17 cellular contexts compared by ENCODE assay signal in the genomic region with DNA sequence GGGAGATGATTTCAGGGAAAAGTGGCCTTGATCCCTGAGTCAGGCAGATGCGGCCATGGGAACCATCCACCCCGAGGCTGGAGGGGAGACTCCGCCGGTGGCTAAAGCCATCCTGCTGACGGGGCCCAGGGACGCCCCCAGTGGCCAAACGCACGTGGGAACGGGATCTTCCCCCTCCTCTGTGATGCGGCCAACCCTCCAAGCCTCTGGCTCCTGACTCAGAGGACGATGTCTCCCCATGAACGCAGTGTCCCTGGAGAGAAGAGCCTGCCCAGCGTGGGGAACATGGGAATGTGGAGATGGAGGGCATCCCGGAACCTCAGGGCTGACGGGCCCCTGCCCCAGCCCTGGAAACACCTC. TPM values are rescaled to one million over a fixed set of nuclear protein-coding genes. Genes with fewer than 3 reads are reported as not detected.
A peak's percentile ranks its signal among the peaks of the same experiment; 100 is the strongest.
DNase-seq lines count a peak whose midpoint lies in the region; ATAC-seq, FAIRE-seq and TF ChIP-seq lines count a peak whose summit lies in the region.
"Had no signal": no experiment of that assay in that cellular context is flagged by ENCODE, and none has a peak within 500 bp of the region (broad histone marks: within the 10 kb centered on the region; RNA-seq: fewer than 3 reads in every experiment).

No MANE protein-coding gene starts in this region.

- H3K4me3 Mint-ChIP-seq in activated T-cell treated with anti-CD3 and anti-CD28 coated beads, Interleukin-2, amount 50 U/mL, for 24 hours = no peak overlapping the region
- no peak overlapping the region for H3K4me3 Mint-ChIP-seq in activated T-cell treated with anti-CD3 and anti-CD28 coated beads, Interleukin-2, amount 50 U/mL, for 72 hours
- peak overlapping the region; percentile 68 for H3K4me3 Mint-ChIP-seq in glutamatergic neuron (ENCODE audit: unreplicated experiment)
- H3K4me3 Mint-ChIP-seq: naive thymus-derived CD8-positive, alpha-beta T cell had no signal

- H3K27me3 ChIP-seq in RWPE2 (ENCODE audit: insufficient read depth, poor library complexity, severe bottlenecking) (no peaks in the 10 kb centered on the region), skeletal muscle tissue (ENCODE audit: control insufficient read depth in 3 of 3, insufficient read depth in 3 of 3, low read length in 3 of 3) (no peaks in the 10 kb centered on the region), small intestine (ENCODE audit: control insufficient read depth in 2 of 2, insufficient read depth in 2 of 2, low read length in 2 of 2) (no peaks in the 10 kb centered on the region)
- H3K27me3 ChIP-seq: gastrocnemius medialis, upper lobe of left lung had no signal

- H3K27me3 Mint-ChIP-seq in activated T-cell treated with anti-CD3 and anti-CD28 coated beads, Interleukin-2, amount 50 U/mL, for 24 hours = no peaks in the 10 kb centered on the region
- no peaks in the 10 kb centered on the region for H3K27me3 Mint-ChIP-seq in activated T-cell treated with anti-CD3 and anti-CD28 coated beads, Interleukin-2, amount 50 U/mL, for 72 hours (ENCODE audit: low read depth)
- peaks cover 11% of the 10 kb centered on the region for H3K27me3 Mint-ChIP-seq in glutamatergic neuron (ENCODE audit: unreplicated experiment)
- H3K27me3 Mint-ChIP-seq: naive thymus-derived CD8-positive, alpha-beta T cell had no signal

- WGBS in small intestine, 3 donors = 58 to 86% (median 80%) methylated on average over 14 to 15 of the region's 15 CpGs

- H3K4me3 ChIP-seq in RWPE2 (ENCODE audit: severe bottlenecking) (no peak overlapping the region), skeletal muscle tissue (ENCODE audit: low read length in 3 of 3) (no peak overlapping the region), small intestine (ENCODE audit: low read depth in 1 of 2, low read length in 2 of 2) (no peak overlapping the region)
- H3K4me3 ChIP-seq: gastrocnemius medialis, upper lobe of left lung had no signal

- H3K4me1 ChIP-seq in RWPE2 (ENCODE audit: insufficient read depth, poor library complexity, severe bottlenecking) = peaks cover 39% of the 10 kb centered on the region
- H3K4me1 ChIP-seq in skeletal muscle tissue (ENCODE audit: control insufficient read depth in 3 of 3, insufficient read depth in 3 of 3, low read length in 3 of 3) = peaks cover 52 to 59% (median 57%) of the 10 kb centered on the region in 3 donors
- H3K4me1 ChIP-seq in small intestine (ENCODE audit: control insufficient read depth in 2 of 2, insufficient read depth in 1 of 2, low read depth in 1 of 2, low read length in 1 of 2) = peaks cover 0 to 5% of the 10 kb centered on the region in 2 donors
- H3K4me1 ChIP-seq: upper lobe of left lung had no signal

- no peak for FAIRE-seq in small intestine (lab: Jason Lieb, UNC)

- ATAC-seq in activated T-cell treated with anti-CD3 and anti-CD28 coated beads, Interleukin-2, amount 50 U/mL, for 72 hours (replicated peaks in 1 of 2) = no peak
- ATAC-seq in RWPE2 (ENCODE audit: low read depth) = no peak
- ATAC-seq in GM21786 (IDR thresholded peaks at IDR 0.05; ENCODE audit: unreplicated experiment) = no peak
- ATAC-seq: gastrocnemius medialis; naive thymus-derived CD8-positive, alpha-beta T cell had no signal

- no peak for TF ChIP-seq CTCF in RWPE2 (IDR thresholded peaks at IDR 0.05; ENCODE audit: poor library complexity, severe bottlenecking)
- peak; percentile 34 for TF ChIP-seq CTCF in glutamatergic neuron (IDR thresholded peaks at IDR 0.05; ENCODE audit: partially characterized antibody, unreplicated experiment)

- H3K9me3 ChIP-seq in RWPE2 (ENCODE audit: severe bottlenecking) (no peaks in the 10 kb centered on the region), skeletal muscle tissue (ENCODE audit: control insufficient read depth in 3 of 3, low read length in 3 of 3) (no peaks in the 10 kb centered on the region), small intestine (ENCODE audit: control insufficient read depth, low read depth) (no peaks in the 10 kb centered on the region)
- H3K9me3 ChIP-seq: gastrocnemius medialis, upper lobe of left lung had no signal

- DNase-seq in activated T-cell treated with anti-CD3 and anti-CD28 coated beads, Interleukin-2, amount 50 U/mL, for 24 hours = no peak
- no peak for DNase-seq in activated T-cell treated with anti-CD3 and anti-CD28 coated beads, Interleukin-2, amount 50 U/mL, for 72 hours
- DNase-seq in RWPE2 (ENCODE audit: low spot score) (no peak), glutamatergic neuron (peak; percentile 83), small intestine (no peak), caudate nucleus (lab: John Stamatoyannopoulos, UW) (no peak)
- DNase-seq: activated CD4-positive, CD25-positive, alpha-beta regulatory T cell; amniotic stem cell; DMS153; gastrocnemius medialis; naive thymus-derived CD8-positive, alpha-beta T cell; NCI-H2081 treated with DMSO at 0.1 percent for 48 hours; stimulated activated CD4-positive, alpha-beta T cell treated with anti-CD3 and anti-CD28 coated beads, Interleukin-12 subunit alpha, Interleukin-12 subunit beta, amount 100 ng/mL, for 4 hours; SW 1271 had no signal

- peaks cover 99% of the 10 kb centered on the region for H3K36me3 Mint-ChIP-seq in activated T-cell treated with anti-CD3 and anti-CD28 coated beads, Interleukin-2, amount 50 U/mL, for 24 hours (ENCODE audit: low read depth)
- peaks cover 11 to 25% of the 10 kb centered on the region in 2 donors for H3K36me3 Mint-ChIP-seq in activated T-cell treated with anti-CD3 and anti-CD28 coated beads, Interleukin-2, amount 50 U/mL, for 72 hours (ENCODE audit: insufficient read depth in 2 of 2)
- no peaks in the 10 kb centered on the region for H3K36me3 Mint-ChIP-seq in glutamatergic neuron (ENCODE audit: unreplicated experiment)

- H3K27ac ChIP-seq in RWPE2 (ENCODE audit: poor library complexity, severe bottlenecking) = peak overlapping the region; percentile 65
- peak overlapping the region; percentile 12 for H3K27ac ChIP-seq in skeletal muscle tissue (ENCODE audit: low read depth, low read length)
- no peak overlapping the region for H3K27ac ChIP-seq in small intestine (ENCODE audit: low read depth in 1 of 2, low read length in 1 of 2)
- H3K27ac ChIP-seq in caudate nucleus (ENCODE audit: low read depth, low read length) = no peak overlapping the region
- H3K27ac ChIP-seq: upper lobe of left lung had no signal

- peaks cover 24% of the 10 kb centered on the region for H3K4me1 Mint-ChIP-seq in activated T-cell treated with anti-CD3 and anti-CD28 coated beads, Interleukin-2, amount 50 U/mL, for 24 hours (ENCODE audit: low read depth)
- peaks cover 20% of the 10 kb centered on the region for H3K4me1 Mint-ChIP-seq in activated T-cell treated with anti-CD3 and anti-CD28 coated beads, Interleukin-2, amount 50 U/mL, for 72 hours (ENCODE audit: low read depth)
- H3K4me1 Mint-ChIP-seq in glutamatergic neuron (ENCODE audit: low read depth, unreplicated experiment) = peaks cover 19% of the 10 kb centered on the region

- no peaks in the 10 kb centered on the region for H3K9me3 Mint-ChIP-seq in activated T-cell treated with anti-CD3 and anti-CD28 coated beads, Interleukin-2, amount 50 U/mL, for 24 hours
- no peaks in the 10 kb centered on the region for H3K9me3 Mint-ChIP-seq in activated T-cell treated with anti-CD3 and anti-CD28 coated beads, Interleukin-2, amount 50 U/mL, for 72 hours
- peaks cover 12% of the 10 kb centered on the region for H3K9me3 Mint-ChIP-seq in glutamatergic neuron (ENCODE audit: unreplicated experiment)
- H3K9me3 Mint-ChIP-seq: naive thymus-derived CD8-positive, alpha-beta T cell had no signal

- peak overlapping the region in 1 of 3 donors; percentile 60 for H3K9ac ChIP-seq in skeletal muscle tissue (ENCODE audit: low read depth in 1 of 3, low read length in 3 of 3)

- H3K36me3 ChIP-seq in RWPE2 (ENCODE audit: low read depth) (peaks cover 98% of the 10 kb centered on the region), skeletal muscle tissue (ENCODE audit: control insufficient read depth in 3 of 3, insufficient read depth in 3 of 3, low read length in 3 of 3) (peaks cover 5 to 26% (median 21%) of the 10 kb centered on the region in 3 donors), small intestine (ENCODE audit: control insufficient read depth in 2 of 2, insufficient read depth in 2 of 2, low read length in 2 of 2) (peaks cover 0 to 4% of the 10 kb centered on the region in 2 donors)

- H3K27ac Mint-ChIP-seq in activated T-cell treated with anti-CD3 and anti-CD28 coated beads, Interleukin-2, amount 50 U/mL, for 24 hours = peak overlapping the region; percentile 76
- H3K27ac Mint-ChIP-seq in activated T-cell treated with anti-CD3 and anti-CD28 coated beads, Interleukin-2, amount 50 U/mL, for 72 hours = no peak overlapping the region
- H3K27ac Mint-ChIP-seq in glutamatergic neuron (ENCODE audit: unreplicated experiment) = peak overlapping the region; percentile 82

RNA-seq across cellular contexts. Expression of gene SLC7A5, which starts 25.0 kb away (rescaled TPM):
- 100 to 1,000 TPM; 463 to 508 TPM for total RNA-seq in activated T-cell treated with anti-CD3 and anti-CD28 coated beads, Interleukin-2, amount 50 U/mL, for 72 hours
- total RNA-seq in glutamatergic neuron (ENCODE audit: unreplicated experiment) (205 TPM), skeletal muscle tissue (3.1 TPM)
- 10 to 100 TPM in 1 of 3 donors, 1 to 10 TPM in 2; 3.6 to 82.2 (median 4.1) TPM for polyA plus RNA-seq in small intestine

Comparison
In these comparisons a context has a peak if more than half of its experiments do, and no peak if none do; other contexts are left out.
1. H3K27ac ChIP-seq: peak in RWPE2 (single experiment) and skeletal muscle tissue (single experiment); none in small intestine (0 of 2) and caudate nucleus (single experiment).
2. RNA of gene SLC7A5, which starts 25.0 kb away (total RNA-seq): 463 to 508 TPM in activated T-cell treated with anti-CD3 and anti-CD28 coated beads, Interleukin-2, amount 50 U/mL, for 72 hours and 205 TPM in glutamatergic neuron (single experiment); 3.1 TPM in skeletal muscle tissue (single experiment); every median in the first group is over 10 times any median in the second.